8 cellular contexts compared by ENCODE assay signal in the genomic region with DNA sequence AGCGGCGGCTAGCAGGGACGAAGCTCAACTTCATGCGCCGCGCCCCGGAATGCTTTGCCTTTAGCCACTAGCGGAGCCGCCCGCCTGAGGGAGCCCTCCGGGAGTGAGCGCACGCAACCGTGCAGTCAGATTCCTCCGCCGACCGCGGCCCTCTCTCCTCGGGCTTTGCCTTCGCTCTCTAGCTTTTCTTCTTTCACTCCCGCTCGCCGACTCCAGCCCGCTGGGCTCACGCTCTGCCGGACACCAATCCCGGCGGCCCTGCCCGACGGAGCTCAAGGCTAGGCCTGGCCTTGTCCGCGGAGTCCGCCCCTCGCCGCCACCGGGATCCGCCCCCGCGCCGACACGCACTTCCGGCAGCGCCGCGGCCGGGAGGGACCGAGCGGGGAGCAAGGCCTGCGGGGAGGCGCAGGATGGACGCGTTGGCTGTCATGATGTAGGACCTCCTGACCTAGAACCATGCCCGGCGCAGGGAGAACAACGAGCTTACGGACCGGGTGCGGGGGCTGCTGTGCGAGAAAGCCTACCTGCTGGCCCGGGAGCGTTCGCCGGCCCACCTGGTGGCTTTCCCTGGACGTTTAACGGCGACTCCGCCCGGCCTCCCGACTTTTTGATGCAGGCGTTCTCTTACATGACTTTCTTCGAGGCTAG. TPM values are rescaled to one million over a fixed set of nuclear protein-coding genes. Genes with fewer than 3 reads are reported as not detected.
DNase-seq lines count a peak whose midpoint lies in the region; ATAC-seq and TF ChIP-seq lines count a peak whose summit lies in the region.

No MANE protein-coding gene starts in this region.

- DNase-seq in DMS153 treated with DMSO at 0.1 percent for 48 hours (lab: John Stamatoyannopoulos, UW; ENCODE audit: unreplicated experiment): peak; percentile 20
- DNase-seq in Peyer's patch: peak; percentile 82 to 95 (median 93)
- DNase-seq in fibroblast of mammary gland (ENCODE audit: low read depth): peak; percentile 85
- peak; percentile 89 for DNase-seq in natural killer cell
- peak; percentile 90 for DNase-seq in stimulated activated naive B cell treated with anti-CD40 and anti-IgM and Interleukin-4, amounts not matched to agents 10 μg/mL and 1 μg/mL and 100 μg/mL, for 72 hours

- H3K27ac ChIP-seq in HUES48 (ENCODE audit: low read depth, low read length) (peak overlapping the region; percentile 97), Peyer's patch (peak overlapping the region; percentile 93 to 99 (median 98))

- ATAC-seq in GM21390 (IDR thresholded peaks at IDR 0.05; ENCODE audit: unreplicated experiment): peak; percentile 93
- ATAC-seq in activated T-helper 17 cell treated with anti-CD3 and anti-CD28 coated beads, Interleukin-2, amount 50 U/mL, for 72 hours (replicated peaks): peak; percentile 93
- peak; percentile 88 to 96 (median 90) for ATAC-seq in natural killer cell
- peak; percentile 94 to 95 for ATAC-seq in stimulated activated naive B cell treated with anti-CD40 and anti-IgM and Interleukin-4, amounts not matched to agents 10 μg/mL and 1 μg/mL and 100 μg/mL, for 72 hours (replicated peaks)

- intact Hi-C loops in natural killer cell (cut with micrococcal nuclease): loop anchor here (1.0 kb wide), 1 partner anchor 56 kb away; no protein-coding TSS in a partner anchor

- H3K36me3 Mint-ChIP-seq in activated T-helper 17 cell treated with anti-CD3 and anti-CD28 coated beads, Interleukin-2, amount 50 U/mL, for 72 hours (ENCODE audit: low read depth): peaks cover 33% of the 10 kb centered on the region
- H3K36me3 Mint-ChIP-seq in natural killer cell: peaks cover 11% of the 10 kb centered on the region
- H3K36me3 Mint-ChIP-seq in stimulated activated naive B cell treated with anti-CD40 and anti-IgM and Interleukin-4, amounts not matched to agents 10 μg/mL and 1 μg/mL and 100 μg/mL, for 72 hours: peaks cover 15 to 26% of the 10 kb centered on the region in 2 donors

- H3K27me3 ChIP-seq in HUES48 (ENCODE audit: control insufficient read depth, insufficient read depth, low read length) (peaks cover 13% of the 10 kb centered on the region), Peyer's patch (no peaks in the 10 kb centered on the region)

- peak overlapping the region; percentile 83 for H3K4me3 ChIP-seq in HUES48 (ENCODE audit: low read depth, low read length)
- peak overlapping the region; percentile 78 to 92 (median 87) for H3K4me3 ChIP-seq in Peyer's patch
- H3K4me3 ChIP-seq in fibroblast of mammary gland (ENCODE audit: control insufficient read depth, low read depth, low read length): peak overlapping the region; percentile 85

- H3K4me1 ChIP-seq in HUES48 (ENCODE audit: control insufficient read depth, insufficient read depth, low read length): peaks cover 15% of the 10 kb centered on the region
- H3K4me1 ChIP-seq in Peyer's patch: peaks cover 0 to 31% (median 3%) of the 10 kb centered on the region in 4 donors

- peaks cover 12% of the 10 kb centered on the region for H3K4me1 Mint-ChIP-seq in activated T-helper 17 cell treated with anti-CD3 and anti-CD28 coated beads, Interleukin-2, amount 50 U/mL, for 72 hours
- peaks cover 26 to 47% of the 10 kb centered on the region in 2 donors for H3K4me1 Mint-ChIP-seq in natural killer cell
- H3K4me1 Mint-ChIP-seq in stimulated activated naive B cell treated with anti-CD40 and anti-IgM and Interleukin-4, amounts not matched to agents 10 μg/mL and 1 μg/mL and 100 μg/mL, for 72 hours: peaks cover 7 to 39% of the 10 kb centered on the region in 2 donors

- H3K9me3 Mint-ChIP-seq in activated T-helper 17 cell treated with anti-CD3 and anti-CD28 coated beads, Interleukin-2, amount 50 U/mL, for 72 hours: no peaks in the 10 kb centered on the region
- H3K9me3 Mint-ChIP-seq in natural killer cell: no peaks in the 10 kb centered on the region
- H3K9me3 Mint-ChIP-seq in stimulated activated naive B cell treated with anti-CD40 and anti-IgM and Interleukin-4, amounts not matched to agents 10 μg/mL and 1 μg/mL and 100 μg/mL, for 72 hours: no peaks in the 10 kb centered on the region

- H3K27me3 Mint-ChIP-seq in activated T-helper 17 cell treated with anti-CD3 and anti-CD28 coated beads, Interleukin-2, amount 50 U/mL, for 72 hours: no peaks in the 10 kb centered on the region
- peaks cover 11 to 16% of the 10 kb centered on the region in 2 donors for H3K27me3 Mint-ChIP-seq in natural killer cell (ENCODE audit: low read depth in 2 of 2)
- peaks cover 0 to 10% of the 10 kb centered on the region in 2 donors for H3K27me3 Mint-ChIP-seq in stimulated activated naive B cell treated with anti-CD40 and anti-IgM and Interleukin-4, amounts not matched to agents 10 μg/mL and 1 μg/mL and 100 μg/mL, for 72 hours

- H3K36me3 ChIP-seq in HUES48 (ENCODE audit: control insufficient read depth, insufficient read depth, low read length) (no peaks in the 10 kb centered on the region; the same call in 1 of the 2 replicates), Peyer's patch (peaks cover 0 to 20% (median 0%) of the 10 kb centered on the region in 3 donors)

- H3K27ac Mint-ChIP-seq in activated T-helper 17 cell treated with anti-CD3 and anti-CD28 coated beads, Interleukin-2, amount 50 U/mL, for 72 hours: peak overlapping the region; percentile 95
- H3K27ac Mint-ChIP-seq in natural killer cell: peak overlapping the region; percentile 97
- peak overlapping the region; percentile 99 for H3K27ac Mint-ChIP-seq in stimulated activated naive B cell treated with anti-CD40 and anti-IgM and Interleukin-4, amounts not matched to agents 10 μg/mL and 1 μg/mL and 100 μg/mL, for 72 hours

- peak; percentile 56 to 64 for TF ChIP-seq POLR2A in Peyer's patch (IDR thresholded peaks at IDR 0.05)

- H3K4me3 Mint-ChIP-seq in activated T-helper 17 cell treated with anti-CD3 and anti-CD28 coated beads, Interleukin-2, amount 50 U/mL, for 72 hours: peak overlapping the region; percentile 95
- H3K4me3 Mint-ChIP-seq in natural killer cell: peak overlapping the region; percentile 95
- peak overlapping the region; percentile 95 for H3K4me3 Mint-ChIP-seq in stimulated activated naive B cell treated with anti-CD40 and anti-IgM and Interleukin-4, amounts not matched to agents 10 μg/mL and 1 μg/mL and 100 μg/mL, for 72 hours

- peak in 4 of 6 experiments; percentile 1 to 54 (median 40) for TF ChIP-seq CTCF in Peyer's patch (IDR thresholded peaks at IDR 0.05)
- TF ChIP-seq CTCF in fibroblast of mammary gland (conservative IDR thresholded peaks at IDR 0.05; ENCODE audit: control insufficient read depth, insufficient read depth, low read depth, low read length): no peak
- TF ChIP-seq CTCF in natural killer cell (IDR thresholded peaks at IDR 0.05): peak; percentile 11

- H3K9me3 ChIP-seq in HUES48 (ENCODE audit: control insufficient read depth, insufficient read depth, low read length) (no peaks in the 10 kb centered on the region), Peyer's patch (no peaks in the 10 kb centered on the region)

- H3K9ac ChIP-seq in HUES48 (ENCODE audit: low read depth, low read length): peak overlapping the region; percentile 86

RNA-seq across cellular contexts. Expression of a gene that starts 40.8 kb away (rescaled TPM):
- total RNA-seq in Peyer's patch: not detected
- total RNA-seq in activated T-helper 17 cell treated with anti-CD3 and anti-CD28 coated beads, Interleukin-2, amount 50 U/mL, for 72 hours: not detected
- total RNA-seq in natural killer cell: not detected

RNA-seq across cellular contexts. Expression of a gene that starts 57.7 kb away (rescaled TPM):
- total RNA-seq in Peyer's patch: 10 to 100 TPM in 3 of 4 donors, 1 to 10 TPM in 1; 5.8 to 15.0 (median 11.9) TPM
- total RNA-seq in activated T-helper 17 cell treated with anti-CD3 and anti-CD28 coated beads, Interleukin-2, amount 50 U/mL, for 72 hours: 10 to 100 TPM; 13.2 to 16.1 TPM
- total RNA-seq in natural killer cell: 10 to 100 TPM; 24.7 to 25.9 (median 25.5) TPM

Comparison
In these comparisons a context has a peak if more than half of its experiments do, and no peak if none do; other contexts are left out.
1. Peak in every context shown above with its lines: DNase-seq, ATAC-seq, H3K4me3 ChIP-seq and H3K27ac ChIP-seq.
2. DNase-seq: peak in every context shown above with its lines; median percentile 93 in Peyer's patch; 90 in stimulated activated naive B cell treated with anti-CD40 and anti-IgM and Interleukin-4, amounts not matched to agents 10 μg/mL and 1 μg/mL and 100 μg/mL, for 72 hours; 89 in natural killer cell; 85 in fibroblast of mammary gland; 20 in DMS153 treated with DMSO at 0.1 percent for 48 hours.